Comparison of ENCODE assay signal across 8 cellular contexts in the genomic region with DNA sequence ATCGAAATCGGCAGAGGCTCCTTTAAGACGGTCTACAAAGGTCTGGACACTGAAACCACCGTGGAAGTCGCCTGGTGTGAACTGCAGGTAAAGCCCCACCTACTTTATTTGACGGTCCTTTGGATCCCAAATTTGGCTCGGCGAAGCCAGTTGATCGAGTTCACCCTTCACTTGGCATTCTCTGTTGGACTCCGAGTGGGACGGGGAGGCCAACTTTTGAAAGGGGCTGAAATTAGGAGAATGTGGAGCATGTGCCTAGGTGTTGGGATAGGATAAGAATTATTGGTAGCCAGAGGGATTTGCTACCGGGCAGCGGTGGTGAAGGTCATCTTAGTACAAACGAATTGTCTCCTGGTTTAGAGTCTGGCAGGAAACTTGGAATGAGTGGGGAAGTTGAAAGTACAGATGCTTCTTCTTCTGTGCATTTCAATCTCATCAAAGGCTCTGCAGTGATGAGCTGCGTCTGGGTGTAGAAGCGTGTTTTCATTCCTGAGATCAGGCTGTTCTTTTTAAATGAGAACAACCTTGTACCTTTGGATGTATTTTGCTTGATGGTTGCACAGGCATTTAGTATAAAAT. TPM values are rescaled to one million over a fixed set of nuclear protein-coding genes. Genes with fewer than 3 reads are reported as not detected.
DNase-seq lines count a peak whose midpoint lies in the region; ATAC-seq and TF ChIP-seq lines count a peak whose summit lies in the region.

No MANE protein-coding gene starts in this region.

- ATAC-seq in stimulated activated naive B cell treated with anti-CD40 and anti-IgM and Interleukin-4, amounts not matched to agents 10 μg/mL and 1 μg/mL and 100 μg/mL, for 72 hours (replicated peaks): no peak

- H3K4me3 ChIP-seq in KMS-11 (IDR thresholded peaks at IDR 0.05; ENCODE audit: insufficient read depth, low read depth, low read length) (no peak overlapping the region), ascending aorta (peak overlapping the region; percentile 83 to 90)

- H3K9me3 Mint-ChIP-seq in stimulated activated naive B cell treated with anti-CD40 and anti-IgM and Interleukin-4, amounts not matched to agents 10 μg/mL and 1 μg/mL and 100 μg/mL, for 72 hours: no peaks in the 10 kb centered on the region

- peak overlapping the region; percentile 73; the same call in 1 of the 2 replicates for H3K9ac ChIP-seq in KMS-11

- peaks cover 32% of the 10 kb centered on the region for H4K20me1 ChIP-seq in KMS-11 (ENCODE audit: insufficient read depth)

- TF ChIP-seq CTCF in KMS-11 (conservative IDR thresholded peaks at IDR 0.05; ENCODE audit: low read depth, low read length) (no peak; the same call in 1 of the 2 replicates), ascending aorta (IDR thresholded peaks at IDR 0.05) (no peak), GM13976 (IDR thresholded peaks at IDR 0.05; ENCODE audit: borderline replicate concordance, control extremely low read depth, extremely low read depth, insufficient read depth, missing control alignments) (no peak)

- H3K27me3 ChIP-seq in KMS-11 (ENCODE audit: insufficient read depth, low read depth): no peaks in the 10 kb centered on the region
- no peaks in the 10 kb centered on the region for H3K27me3 ChIP-seq in ascending aorta

- H3K27me3 Mint-ChIP-seq in stimulated activated naive B cell treated with anti-CD40 and anti-IgM and Interleukin-4, amounts not matched to agents 10 μg/mL and 1 μg/mL and 100 μg/mL, for 72 hours: no peaks in the 10 kb centered on the region

- in situ Hi-C loops in Caki2 (cut with HindIII; ENCODE audit: low pct_unique_long_range_greater_than_20kb, low sequenced_read_pairs): no loop called here
- in situ Hi-C loops in GM13976 (cut with MboI; ENCODE audit: low sequenced_read_pairs, unreplicated experiment): no loop called here

- peak overlapping the region; percentile 85 for H3K4me2 ChIP-seq in KMS-11

- H3K27ac Mint-ChIP-seq in stimulated activated naive B cell treated with anti-CD40 and anti-IgM and Interleukin-4, amounts not matched to agents 10 μg/mL and 1 μg/mL and 100 μg/mL, for 72 hours: peak overlapping the region; percentile 94

- H3K9me3 ChIP-seq in ascending aorta: no peaks in the 10 kb centered on the region

- H3K36me3 ChIP-seq in KMS-11 (ENCODE audit: insufficient read depth): no peaks in the 10 kb centered on the region
- H3K36me3 ChIP-seq in ascending aorta: no peaks in the 10 kb centered on the region

- no peak overlapping the region for H2AFZ ChIP-seq in KMS-11 (ENCODE audit: low read depth)

- intact Hi-C loops in ascending aorta (cut with DNase I): loop anchor here (2.0 to 10.0 kb wide), 4 partner anchors 52 to 840 kb away; a partner anchor contains a TSS

- H3K4me1 ChIP-seq in KMS-11 (ENCODE audit: low read depth, poor library complexity, severe bottlenecking) (peaks cover 47% of the 10 kb centered on the region), ascending aorta (peaks cover 0 to 15% of the 10 kb centered on the region in 2 donors)

- H3K36me3 Mint-ChIP-seq in stimulated activated naive B cell treated with anti-CD40 and anti-IgM and Interleukin-4, amounts not matched to agents 10 μg/mL and 1 μg/mL and 100 μg/mL, for 72 hours: peaks cover 17 to 30% of the 10 kb centered on the region in 2 donors

- peaks cover 15 to 56% of the 10 kb centered on the region in 2 donors for H3K4me1 Mint-ChIP-seq in stimulated activated naive B cell treated with anti-CD40 and anti-IgM and Interleukin-4, amounts not matched to agents 10 μg/mL and 1 μg/mL and 100 μg/mL, for 72 hours

- DNase-seq in Caki2 (ENCODE audit: low read depth) (peak; percentile 31), ascending aorta (ENCODE audit: low spot score in 2 of 2) (no peak), iris pigment epithelial cell (ENCODE audit: low read depth) (peak; percentile 32), GM13976 (ENCODE audit: low spot score) (no peak), NCI-H187 (lab: John Stamatoyannopoulos, UW) (no peak), COR-L47 (lab: John Stamatoyannopoulos, UW) (no peak)
- DNase-seq in stimulated activated naive B cell treated with anti-CD40 and anti-IgM and Interleukin-4, amounts not matched to agents 10 μg/mL and 1 μg/mL and 100 μg/mL, for 72 hours: no peak

- H3K79me2 ChIP-seq in KMS-11 (ENCODE audit: insufficient read depth, low read depth): peaks cover 65% of the 10 kb centered on the region

- H3K27ac ChIP-seq in KMS-11 (peak overlapping the region; percentile 90; the same call in 1 of the 2 replicates), ascending aorta (peak overlapping the region; percentile 98 to 99)

- H3K4me3 Mint-ChIP-seq in stimulated activated naive B cell treated with anti-CD40 and anti-IgM and Interleukin-4, amounts not matched to agents 10 μg/mL and 1 μg/mL and 100 μg/mL, for 72 hours: peak overlapping the region in 1 of 2 donors; percentile 97

RNA-seq across cellular contexts. Expression of a gene that starts 1.9 kb away (rescaled TPM):
- 17.5 and 26.5 TPM in 2 replicates for total RNA-seq in Caki2 (2014; rRNA removed; shearing (Covaris generic); ENCODE audit: low replicate concordance)
- total RNA-seq in ascending aorta: 178 TPM

Comparison
In these comparisons a context has a peak if more than half of its experiments do, and no peak if none do; other contexts are left out.
1. DNase-seq: peak in Caki2 (single experiment) and iris pigment epithelial cell (single experiment); none in ascending aorta (0 of 2), stimulated activated naive B cell treated with anti-CD40 and anti-IgM and Interleukin-4, amounts not matched to agents 10 μg/mL and 1 μg/mL and 100 μg/mL, for 72 hours (single experiment), GM13976 (single experiment), NCI-H187 (0 of 2) and COR-L47 (single experiment).